23 cellular contexts compared by ENCODE assay signal in the genomic region with DNA sequence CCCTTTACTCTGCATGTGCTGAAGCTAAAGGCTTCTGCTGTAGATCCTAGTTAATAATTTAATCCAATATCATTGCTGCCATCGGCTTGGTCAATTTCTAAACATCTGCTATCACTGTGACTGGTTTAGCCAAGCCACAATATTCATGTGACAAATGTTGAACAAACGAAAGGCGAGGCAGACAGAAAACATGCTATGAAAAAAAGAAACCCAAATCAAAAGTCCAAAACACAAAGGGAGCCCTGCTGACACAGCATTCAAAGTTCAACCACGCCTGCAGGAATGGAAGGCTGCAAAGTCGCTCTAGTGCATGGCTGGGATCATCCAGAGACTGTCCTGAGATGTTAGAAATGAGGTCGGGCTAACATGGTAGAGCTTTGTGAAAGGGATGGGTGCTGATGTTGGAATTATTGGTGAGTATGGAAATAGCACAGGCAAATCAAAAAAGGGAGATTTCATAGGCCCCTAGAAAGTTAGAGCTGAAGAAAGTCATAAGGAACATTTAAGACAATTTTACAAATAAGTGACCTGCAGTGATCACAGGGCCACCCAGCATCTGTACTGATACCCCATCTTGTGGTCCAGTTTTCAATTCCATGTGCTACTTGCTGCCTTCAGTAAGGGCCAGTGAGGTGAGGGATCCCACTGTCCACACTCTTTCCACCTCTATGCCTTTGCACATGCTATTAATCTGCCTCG. TPM values are rescaled to one million over a fixed set of nuclear protein-coding genes. Genes with fewer than 3 reads are reported as not detected.
DNase-seq lines count a peak whose midpoint lies in the region; ATAC-seq, FAIRE-seq and TF ChIP-seq lines count a peak whose summit lies in the region.
"Had no signal": no experiment of that assay in that cellular context is flagged by ENCODE, and none has a peak within 500 bp of the region (broad histone marks: within the 10 kb centered on the region; RNA-seq: fewer than 3 reads in every experiment).

No MANE protein-coding gene starts in this region.

- TF ChIP-seq EP300 in K562 (IDR thresholded peaks at IDR 0.05; ENCODE audit: low read length), result no peak

- H3K14ac ChIP-seq in neuronal stem cell (ENCODE audit: low read length), result no peak overlapping the region

- H3K9me1 ChIP-seq in K562 (ENCODE audit: control insufficient read depth, insufficient read depth, low read length), result no peaks in the 10 kb centered on the region

- TF ChIP-seq CTCF in D721Med (IDR thresholded peaks at IDR 0.05; ENCODE audit: insufficient read depth, missing control alignments), result no peak
- no peak for TF ChIP-seq CTCF in K562 (IDR thresholded peaks at IDR 0.05 in 2 of 3, conservative IDR thresholded peaks at IDR 0.05 in 1 of 3; ENCODE audit: insufficient read depth in 2 of 3, low read depth in 1 of 3, low read length in 3 of 3)
- TF ChIP-seq CTCF in progenitor cell of endocrine pancreas (IDR thresholded peaks at IDR 0.05; ENCODE audit: unreplicated experiment), result no peak

- H3K4me2 ChIP-seq in K562 (ENCODE audit: insufficient read depth, low read length) (no peak overlapping the region), neuronal stem cell (ENCODE audit: insufficient read depth, low read length, poor library complexity, severe bottlenecking) (no peak overlapping the region)
- H3K4me2 ChIP-seq: BLaER1 had no signal

- in situ Hi-C loops in K562 (cut with MboI), result no loop called here

- no peak overlapping the region for H2BK5ac ChIP-seq in neuronal stem cell (ENCODE audit: low read length)

- H3K9ac ChIP-seq in K562 (ENCODE audit: insufficient read depth in 1 of 2, low read depth in 2 of 2, low read length in 2 of 2) (no peak overlapping the region), neuronal stem cell (ENCODE audit: low read depth, low read length, poor library complexity) (no peak overlapping the region)
- H3K9ac ChIP-seq: BLaER1, GM23248 had no signal

- no peaks in the 10 kb centered on the region for H3K36me3 Mint-ChIP-seq in progenitor cell of endocrine pancreas (ENCODE audit: insufficient read depth)

- no peak overlapping the region for H3K27ac ChIP-seq in K562 (ENCODE audit: extremely low read depth, low read depth, low read length)
- no peak overlapping the region for H3K27ac ChIP-seq in neuronal stem cell (replicated peaks; ENCODE audit: low read length)
- H3K27ac ChIP-seq: adrenal gland, BLaER1, gastroesophageal sphincter, GM23248, SJSA1, skin epidermis had no signal

- H3K27me3 ChIP-seq in K562 (ENCODE audit: control insufficient read depth in 2 of 2, insufficient read depth in 2 of 2, low read length in 2 of 2) (peaks cover 0 to 6% of the 10 kb centered on the region in 2 experiments; a peak in 2 of 5 replicates), neuronal stem cell (ENCODE audit: control insufficient read depth in 3 of 3, insufficient read depth in 3 of 3, low read depth in 1 of 3, low read length in 3 of 3) (no peaks in the 10 kb centered on the region)
- H3K27me3 ChIP-seq: adrenal gland, BLaER1, gastroesophageal sphincter, SJSA1 had no signal

- H3K4me1 ChIP-seq in K562 (replicated peaks in 1 of 2; ENCODE audit: control insufficient read depth in 2 of 2, insufficient read depth in 2 of 2, low read length in 2 of 2) (no peaks in the 10 kb centered on the region), neuronal stem cell (ENCODE audit: control insufficient read depth in 2 of 2, insufficient read depth in 1 of 2, low read depth in 1 of 2, low read length in 2 of 2) (peaks cover 14 to 20% of the 10 kb centered on the region in 2 donors)
- H3K4me1 ChIP-seq: adrenal gland, BLaER1, gastroesophageal sphincter, SJSA1 had no signal

- no peaks in the 10 kb centered on the region for H3K9me3 Mint-ChIP-seq in progenitor cell of endocrine pancreas (ENCODE audit: low read depth)
- H3K9me3 Mint-ChIP-seq: activated T-cell treated with anti-CD3 and anti-CD28 coated beads, Interleukin-2, amount 50 U/mL, for 24 hours had no signal

- H4K91ac ChIP-seq in neuronal stem cell (ENCODE audit: low read depth, low read length, poor library complexity), result no peak overlapping the region

- H3K36me3 ChIP-seq in K562 (ENCODE audit: control insufficient read depth, insufficient read depth, low read length), result no peaks in the 10 kb centered on the region
- no peaks in the 10 kb centered on the region for H3K36me3 ChIP-seq in neuronal stem cell (replicated peaks in 1 of 2; ENCODE audit: control insufficient read depth in 2 of 2, insufficient read depth in 2 of 2, low read length in 2 of 2)
- H3K36me3 ChIP-seq: adrenal gland, BLaER1, gastroesophageal sphincter, SJSA1 had no signal

- no TSS peak for BruUV-seq in K562 (replicated peaks; lab: Mats Ljungman, UMichigan)

- H2AK5ac ChIP-seq in neuronal stem cell (ENCODE audit: low read depth, low read length), result no peak overlapping the region

- H2BK12ac ChIP-seq in neuronal stem cell (ENCODE audit: low read length), result no peak overlapping the region

- peak overlapping the region; percentile 16 for H3K4me3 Mint-ChIP-seq in progenitor cell of endocrine pancreas (ENCODE audit: low read depth)
- H3K4me3 Mint-ChIP-seq: activated T-cell treated with anti-CD3 and anti-CD28 coated beads, Interleukin-2, amount 50 U/mL, for 24 hours had no signal

- H3K79me1 ChIP-seq in neuronal stem cell (ENCODE audit: low read depth, low read length), result no peaks in the 10 kb centered on the region

- H3K23ac ChIP-seq in neuronal stem cell (ENCODE audit: low read depth, low read length, poor library complexity), result no peak overlapping the region

- H3K4me3 ChIP-seq in K562, result no peak overlapping the region
- no peak overlapping the region for H3K4me3 ChIP-seq in neuronal stem cell (ENCODE audit: low read length in 2 of 2)
- H3K4me3 ChIP-seq: adrenal gland, BLaER1, gastroesophageal sphincter, GM23248, SJSA1, skin epidermis had no signal

- CTCF ChIA-PET in K562 (lab: Yijun Ruan, JAX; ENCODE audit: low intra/inter-chr PET ratio), result interaction anchor here (0.7 to 1.4 kb wide), 2 partner anchors 393 to 398 kb away, joined by 3 to 4 read pairs; no protein-coding TSS in a partner anchor

- H3K79me2 ChIP-seq in K562 (ENCODE audit: control insufficient read depth, insufficient read depth, low read length), result no peaks in the 10 kb centered on the region

- no peaks in the 10 kb centered on the region for H4K20me1 ChIP-seq in K562 (replicated peaks; ENCODE audit: control insufficient read depth, insufficient read depth, low read length)
- H4K20me1 ChIP-seq: BLaER1 had no signal

- H3K18ac ChIP-seq in neuronal stem cell (ENCODE audit: low read length), result no peak overlapping the region

- no peak overlapping the region for H3K4ac ChIP-seq in neuronal stem cell (ENCODE audit: low read length)

- H3K9me3 ChIP-seq in K562 (replicated peaks; ENCODE audit: control insufficient read depth, insufficient read depth, low read depth, low read length), result no peaks in the 10 kb centered on the region
- no peaks in the 10 kb centered on the region for H3K9me3 ChIP-seq in neuronal stem cell (replicated peaks in 1 of 2; ENCODE audit: control insufficient read depth in 2 of 2, insufficient read depth in 1 of 2, low read depth in 1 of 2, low read length in 2 of 2)
- H3K9me3 ChIP-seq: adrenal gland, BLaER1, gastroesophageal sphincter, SJSA1 had no signal

- peaks cover 79% of the 10 kb centered on the region for H3K4me1 Mint-ChIP-seq in progenitor cell of endocrine pancreas (ENCODE audit: low read depth)

- POLR2A ChIA-PET in K562 (lab: Yijun Ruan, JAX), result no interaction called here

- H2AFZ ChIP-seq in K562 (ENCODE audit: low read depth, low read length), result no peak overlapping the region
- no peak overlapping the region for H2AFZ ChIP-seq in neuronal stem cell (ENCODE audit: low read length)
- H2AFZ ChIP-seq: GM23248 had no signal

- no peak for TF ChIP-seq POLR2A in K562 (conservative IDR thresholded peaks at IDR 0.05)

- no peak for DNase-seq in D721Med (ENCODE audit: insufficient read length, low spot score)
- DNase-seq in K562 (ENCODE audit: extremely low read depth in 1 of 4, low spot score in 3 of 4), result no peak
- peak in 1 of 2 donors; percentile 41 for DNase-seq in left colon
- no peak for DNase-seq in progenitor cell of endocrine pancreas (ENCODE audit: low spot score, unreplicated experiment)
- DNase-seq in activated CD4-positive, alpha-beta T cell treated with anti-CD3 and anti-CD28 coated beads, Interleukin-2, amount 50 U/mL, for 1 hour, result no peak
- no peak for DNase-seq in NCI-H2107 (lab: John Stamatoyannopoulos, UW)
- no peak for DNase-seq in neuronal stem cell (ENCODE audit: low spot score)
- DNase-seq: activated CD4-positive, alpha-beta T cell treated with anti-CD3 and anti-CD28 coated beads for 4 hours; activated naive CD4-positive, alpha-beta T cell; activated T-cell treated with anti-CD3 and anti-CD28 coated beads, Interleukin-2, amount 50 U/mL, for 24 hours; adrenal gland; effector memory CD4-positive, alpha-beta T cell; GM23248; KBM-7; NCI-H526; substantia nigra had no signal

- H2BK120ac ChIP-seq in neuronal stem cell (ENCODE audit: low read depth, low read length), result no peak overlapping the region

- peak; percentile 6 for FAIRE-seq in D721Med (lab: Jason Lieb, UNC)
- FAIRE-seq in K562 (lab: Jason Lieb, UNC), result no peak
- FAIRE-seq: GM12892, islet of Langerhans had no signal

- H3K27me3 Mint-ChIP-seq in progenitor cell of endocrine pancreas, result no peaks in the 10 kb centered on the region

- 0% methylated on average over 7 of the region's 7 CpGs for WGBS in K562 (ENCODE audit: insufficient coverage, low coverage, missing lambda C conversion rate)
- no CpG with 5 or more reads among the region's 7 CpGs for WGBS in neuronal stem cell (ENCODE audit: extremely low coverage in 2 of 2, insufficient read length in 2 of 2, insufficient replicate concordance in 1 of 2), 2 donors

- no peak for TF ChIP-seq RAD21 in K562 (CRISPR knock-in tag; conservative IDR thresholded peaks at IDR 0.05 in 1 of 2, IDR thresholded peaks at IDR 0.05 in 1 of 2)

- no peak for ATAC-seq in K562
- ATAC-seq in left colon, result peak; percentile 56
- no peak for ATAC-seq in GM21576 (IDR thresholded peaks at IDR 0.05; ENCODE audit: unreplicated experiment)
- ATAC-seq: gastroesophageal sphincter had no signal

- H2BK15ac ChIP-seq in neuronal stem cell (ENCODE audit: low read length), result no peak overlapping the region

- H3K27ac Mint-ChIP-seq in progenitor cell of endocrine pancreas, result peak overlapping the region; percentile 85
- H3K27ac Mint-ChIP-seq: activated T-cell treated with anti-CD3 and anti-CD28 coated beads, Interleukin-2, amount 50 U/mL, for 24 hours had no signal

- H4K8ac ChIP-seq in neuronal stem cell (ENCODE audit: low read depth, low read length), result no peak overlapping the region

- intact Hi-C loops in K562 (cut with micrococcal nuclease), result no loop called here
- intact Hi-C loops in left colon (cut with DNase I, micrococcal nuclease), result no loop called here

RNA-seq across cellular contexts. Expression of a gene that starts 8.8 kb away (rescaled TPM):
- total RNA-seq in K562 (2011; cell fraction: chromatin; rRNA removed; ENCODE audit: low replicate concordance), result not detected in 2 replicates
- under 0.01 TPM in 1 of 2 replicates, not detected in the other for total RNA-seq in K562 (2011; cell fraction: nucleolus; rRNA removed)
- total RNA-seq in K562 (2011; cell fraction: nucleoplasm; rRNA removed), result 0.07 TPM in 1 of 2 replicates, not detected in the other
- not detected in 2 replicates for total RNA-seq in K562 (2014; rRNA removed)
- not detected in 2 replicates for total RNA-seq in K562 (2014; rRNA removed; fragmentation: Illumina TruSeq; extraction: Trizol)
- not detected in 2 replicates for total RNA-seq in K562 (2015; rRNA removed; fragmentation: Illumina TruSeq; extraction: Trizol)
- 0.20 and 0.25 TPM in 2 replicates for total RNA-seq in K562 (2021)
- 0.14 TPM in 1 of 2 replicates, not detected in the other for polyA plus RNA-seq in K562 (2011; rRNA removed)
- polyA plus RNA-seq in K562 (2011; cell fraction: cytosol; rRNA removed), result 0.03 TPM in 1 of 2 replicates, not detected in the other
- polyA plus RNA-seq in K562 (2011; cell fraction: nucleus; rRNA removed), result 0.03 and 0.13 TPM in 2 replicates
- polyA plus RNA-seq in K562 (2012), result 0.03 and 0.53 TPM in 2 replicates
- polyA plus RNA-seq in K562 (2014; fragmentation: Illumina TruSeq; extraction: Trizol), result 0.01 and 0.09 TPM in 2 replicates
- polyA plus RNA-seq in K562 (2014; fragmentation: Nextera tagmentation; extraction: Ambion mirVana), result not detected
- polyA plus RNA-seq in K562 (2014; rRNA removed), result 0.01 TPM in 1 of 2 replicates, not detected in the other
- polyA minus RNA-seq in K562 (2011; rRNA and poly(A)+ RNA removed), result not detected in 2 replicates
- not detected in 2 replicates for polyA minus RNA-seq in K562 (2011; cell fraction: cytosol; rRNA and poly(A)+ RNA removed)
- 0.11 TPM in 1 of 2 replicates, not detected in the other for polyA minus RNA-seq in K562 (2011; cell fraction: nucleus; rRNA and poly(A)+ RNA removed)
- total RNA-seq in left colon, result 100 to 1,000 TPM; 112 to 125 TPM
- total RNA-seq in progenitor cell of endocrine pancreas, result 79.0 and 86.5 TPM in 2 replicates
- 21.8 TPM for polyA plus RNA-seq in neuronal stem cell (2013, experiment 1 of 2)
- polyA plus RNA-seq in neuronal stem cell (2013, experiment 2 of 2), result 24.5 TPM

Comparison
In these comparisons a context has a peak if more than half of its experiments do, and no peak if none do; other contexts are left out.
1. RNA of a gene that starts 8.8 kb away (total RNA-seq): 112 to 125 TPM in left colon and 79.0 to 86.5 TPM in progenitor cell of endocrine pancreas; under 0.01 to 0.25 TPM in K562; every median in the first group is over 10 times any median in the second.